ENCODE assay signal across 8 cellular contexts in the genomic region with DNA sequence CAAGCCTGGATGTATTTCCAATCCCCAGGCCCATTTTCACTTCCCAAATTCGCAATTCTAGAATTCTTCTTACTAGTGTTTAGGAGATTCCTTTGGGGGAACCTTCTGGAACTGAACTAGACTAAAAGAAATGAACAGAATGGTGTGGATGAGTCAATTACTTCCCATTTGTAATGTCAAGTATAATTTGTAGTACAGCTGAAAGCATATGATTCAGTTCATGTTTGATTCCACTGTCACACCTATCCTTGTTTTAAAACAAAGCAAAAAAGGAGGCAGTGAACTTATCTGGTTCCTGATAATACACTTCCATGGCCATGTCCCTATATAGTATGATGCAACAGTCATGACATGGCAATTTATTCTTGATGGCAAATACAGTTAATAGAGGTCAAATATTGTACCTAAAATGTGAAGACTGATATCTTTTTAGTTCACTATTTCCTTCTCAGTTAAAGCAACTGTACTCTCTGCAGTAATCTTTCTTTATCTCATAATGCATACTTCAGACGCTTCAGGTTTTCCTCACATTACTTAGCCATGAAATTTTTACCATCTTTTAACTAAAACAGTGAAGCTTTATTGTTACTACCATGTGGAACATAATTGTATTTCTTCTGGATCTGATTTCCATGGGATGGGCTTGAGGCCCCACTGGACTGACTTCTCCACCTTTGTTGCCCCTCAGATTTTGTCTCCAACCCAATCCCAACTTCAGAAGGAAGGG. TPM values are rescaled to one million over a fixed set of nuclear protein-coding genes. Genes with fewer than 3 reads are reported as not detected.
DNase-seq lines count a peak whose midpoint lies in the region; ATAC-seq, FAIRE-seq and TF ChIP-seq lines count a peak whose summit lies in the region.

No MANE protein-coding gene starts in this region.

- no peak for TF ChIP-seq EP300 in GM12878 (IDR thresholded peaks at IDR 0.05; ENCODE audit: borderline replicate concordance in 1 of 2, control insufficient read depth in 1 of 2, low read depth in 2 of 2, low read length in 2 of 2)

- peaks cover 2 to 15% of the 10 kb centered on the region in 2 experiments; a peak in 3 of 4 replicates for H3K36me3 ChIP-seq in GM12878 (ENCODE audit: control insufficient read depth in 2 of 2, insufficient read depth in 2 of 2, low read length in 1 of 2)

- FAIRE-seq in GM12878 (lab: Jason Lieb, UNC): no peak

- peaks cover 54% of the 10 kb centered on the region for H3K4me1 Mint-ChIP-seq in mesothelial cell of epicardium

- intact Hi-C loops in GM12878 (cut with micrococcal nuclease; ENCODE audit: unreplicated experiment): no loop called here

- H3K27ac Mint-ChIP-seq in mesothelial cell of epicardium: peak overlapping the region; percentile 90

- H3K9me3 Mint-ChIP-seq in mesothelial cell of epicardium: no peaks in the 10 kb centered on the region

- no peaks in the 10 kb centered on the region for H3K9me3 ChIP-seq in GM12878 (replicated peaks; ENCODE audit: control insufficient read depth, insufficient read depth, low read length)

- WGBS in GM12878 (ENCODE audit: insufficient coverage, insufficient replicate concordance, low lambda C conversion rate, missing lambda C conversion rate): 48% methylated on average over 2 of the region's 2 CpGs

- peak; percentile 8 for DNase-seq in A172 (ENCODE audit: low spot score)
- DNase-seq in HFF-Myc (ENCODE audit: extremely low read depth, low read depth): no peak
- DNase-seq in GM12878 (ENCODE audit: low read depth, low spot score): no peak
- no peak for DNase-seq in mesothelial cell of epicardium (ENCODE audit: low spot score in 2 of 2, unreplicated experiment in 2 of 2)
- DNase-seq in KG1 (lab: John Stamatoyannopoulos, UW): no peak
- DNase-seq in NCI-H128 (lab: John Stamatoyannopoulos, UW; ENCODE audit: unreplicated experiment): no peak

- in situ Hi-C loops in GM12878 (cut with MboI): loop anchor here (10.0 kb wide), 1 partner anchor 628 kb away; a partner anchor contains a TSS

- POLR2A ChIA-PET in GM12878 (lab: Charles Lee): interaction anchor here (1.0 to 5.1 kb wide), 7 partner anchors 13 to 73 kb away, joined by 3 to 49 read pairs (median 3); a partner anchor contains a TSS

- SMC1A ChIA-PET in GM12878 (lab: Charles Lee; ENCODE audit: uncharacterized antibody, unreplicated experiment): interaction anchor here (0.6 to 6.7 kb wide), 9 partner anchors 12 to 102 kb away, joined by 3 to 37 read pairs (median 11); a partner anchor contains a TSS

- H3K4me3 Mint-ChIP-seq in mesothelial cell of epicardium: peak overlapping the region; percentile 93

- no peak overlapping the region for H3K9ac ChIP-seq in GM12878 (ENCODE audit: control insufficient read depth, insufficient read depth, low read length)

- no peaks in the 10 kb centered on the region for H3K27me3 ChIP-seq in GM12878 (replicated peaks in 1 of 2; ENCODE audit: control insufficient read depth in 2 of 2, insufficient read depth in 2 of 2, low read length in 1 of 2)

- CTCF ChIA-PET in GM12878 (lab: Yijun Ruan, JAX): interaction anchor here (0.6 to 5.6 kb wide), 17 partner anchors 8 to 215 kb away, joined by 3 to 69 read pairs (median 4); a partner anchor contains a TSS

- no peak overlapping the region for H3K27ac ChIP-seq in GM12878 (ENCODE audit: control insufficient read depth, insufficient read depth)

- no peak for TF ChIP-seq POLR2A in GM12878 (IDR thresholded peaks at IDR 0.05; ENCODE audit: low read depth, low read length)

- no peak overlapping the region for H2AFZ ChIP-seq in GM12878 (ENCODE audit: control insufficient read depth, low read depth, low read length)

- H3K4me3 ChIP-seq in HFF-Myc (replicated peaks; ENCODE audit: low read depth, low read length) (peak overlapping the region; percentile 95), GM12878 (0 out of 2 replicates have a peak overlapping the region, but pooled peaks have one; percentile 98)

- H3K4me1 ChIP-seq in GM12878 (ENCODE audit: control insufficient read depth, insufficient read depth, low read length): no peaks in the 10 kb centered on the region; the same call in 1 of the 2 replicates

- TF ChIP-seq CTCF in HFF-Myc (IDR thresholded peaks at IDR 0.05; ENCODE audit: low read depth, low read length, missing control alignments): no peak
- no peak for TF ChIP-seq CTCF in GM12878 (IDR thresholded peaks at IDR 0.05 in 2 of 3, conservative IDR thresholded peaks at IDR 0.05 in 1 of 3; ENCODE audit: control insufficient read depth in 2 of 3, extremely low read depth in 1 of 3, insufficient read depth in 1 of 3, low read depth in 3 of 3, low read length in 3 of 3)
- no peak for TF ChIP-seq CTCF in mesothelial cell of epicardium (IDR thresholded peaks at IDR 0.05; ENCODE audit: unreplicated experiment)

- H4K20me1 ChIP-seq in GM12878 (ENCODE audit: control insufficient read depth, insufficient read depth): no peaks in the 10 kb centered on the region

- no peak for TF ChIP-seq RAD21 in GM12878 (IDR thresholded peaks at IDR 0.05; ENCODE audit: insufficient read depth, low read depth, low read length)

- peaks cover 6% of the 10 kb centered on the region for H3K79me2 ChIP-seq in GM12878 (ENCODE audit: control insufficient read depth, insufficient read depth, low read length)

- H3K36me3 Mint-ChIP-seq in mesothelial cell of epicardium: peaks cover 12% of the 10 kb centered on the region

- TSS peak; percentile 41 for BruUV-seq in GM12878 (replicated peaks; lab: Mats Ljungman, UMichigan)

- no peak for ATAC-seq in GM12878
- ATAC-seq in GM19324 (IDR thresholded peaks at IDR 0.05; ENCODE audit: low FRiP score, unreplicated experiment): no peak
- no peak for ATAC-seq in GM18868 (IDR thresholded peaks at IDR 0.05; ENCODE audit: unreplicated experiment)

- peak overlapping the region; percentile 67 for H3K4me2 ChIP-seq in GM12878 (ENCODE audit: control insufficient read depth, insufficient read depth)

- RAD21 ChIA-PET in GM12878 (lab: Charles Lee; ENCODE audit: unreplicated experiment): interaction anchor here (0.9 to 6.5 kb wide), 6 partner anchors 9 to 82 kb away, joined by 3 to 43 read pairs (median 16); a partner anchor contains a TSS

- no peaks in the 10 kb centered on the region for H3K27me3 Mint-ChIP-seq in mesothelial cell of epicardium (ENCODE audit: low read depth)

TF ChIP-seq in GM12878, 131 proteins besides CTCF, POLR2A, EP300 and RAD21:
- TF ChIP-seq TCF12 (IDR thresholded peaks at IDR 0.05; ENCODE audit: low read depth, low read length) (no peak), SPI1 (IDR thresholded peaks at IDR 0.05; ENCODE audit: borderline replicate concordance, insufficient read depth, low read depth, low read length) (no peak), ATF7 (IDR thresholded peaks at IDR 0.05; ENCODE audit: low read depth) (no peak)

RNA-seq across cellular contexts. Expression of a gene that starts 1.9 kb away (rescaled TPM):
- total RNA-seq in A172 (2014; rRNA removed; shearing (Covaris generic)): 162 and 172 TPM in 2 replicates
- total RNA-seq in GM12878 (2013; cell fraction: nucleolus; rRNA removed): 79.4 and 80.2 TPM in 2 replicates
- total RNA-seq in GM12878 (2014; rRNA removed) (39.0 and 51.9 TPM in 2 replicates), GM12878 (2014; rRNA removed; fragmentation: Illumina TruSeq; extraction: Trizol) (57.1 and 58.1 TPM in 2 replicates), GM12878 (2021) (45.4 and 46.4 TPM in 2 replicates), mesothelial cell of epicardium (82.9 to 89.3 TPM (median 87.7 TPM) in 3 replicates)
- 16.3 TPM for polyA plus RNA-seq in GM12878 (2011; ENCODE audit: low read depth)
- polyA plus RNA-seq in GM12878 (2011; rRNA removed) (114 and 164 TPM in 2 replicates), GM12878 (2014; fragmentation: Illumina TruSeq; extraction: Trizol) (54.4 and 72.1 TPM in 2 replicates), GM12878 (2014; fragmentation: Nextera tagmentation; extraction: Ambion mirVana) (10 to 100 TPM; 56.0 to 67.7 TPM), GM12878 (2014; rRNA removed) (35.8 and 46.9 TPM in 2 replicates), GM12878 (2016; fragmentation: Nextera tagmentation; extraction: Ambion mirVana) (10 to 100 TPM; 48.9 to 55.6 TPM)
- polyA plus RNA-seq in GM12878 (2011; cell fraction: cytosol; rRNA removed): 45.2 and 53.2 TPM in 2 replicates
- polyA plus RNA-seq in GM12878 (2011; cell fraction: nucleus; rRNA removed): 70.4 and 77.8 TPM in 2 replicates
- 17.2 and 27.7 TPM in 2 replicates for polyA plus RNA-seq in GM12878 (2012)
- polyA minus RNA-seq in GM12878 (2011; rRNA and poly(A)+ RNA removed): 67.4 and 80.6 TPM in 2 replicates
- 23.7 and 25.6 TPM in 2 replicates for polyA minus RNA-seq in GM12878 (2011; cell fraction: cytosol; rRNA and poly(A)+ RNA removed)
- 41.2 and 65.1 TPM in 2 replicates for polyA minus RNA-seq in GM12878 (2011; cell fraction: nucleus; rRNA and poly(A)+ RNA removed)

RNA-seq across cellular contexts. Expression of a gene that starts 13.1 kb away (rescaled TPM):
- total RNA-seq in A172 (2014; rRNA removed; shearing (Covaris generic)): 25.6 and 29.2 TPM in 2 replicates
- total RNA-seq in GM12878 (2013; cell fraction: nucleolus; rRNA removed): 180 and 182 TPM in 2 replicates
- total RNA-seq in GM12878 (2014; rRNA removed): 26.8 and 31.3 TPM in 2 replicates
- total RNA-seq in GM12878 (2014; rRNA removed; fragmentation: Illumina TruSeq; extraction: Trizol): 28.4 and 29.9 TPM in 2 replicates
- 21.1 and 21.2 TPM in 2 replicates for total RNA-seq in GM12878 (2021)
- 7.8 TPM for polyA plus RNA-seq in GM12878 (2011; ENCODE audit: low read depth)
- polyA plus RNA-seq in GM12878 (2011; rRNA removed): 41.7 and 57.9 TPM in 2 replicates
- 18.5 and 21.3 TPM in 2 replicates for polyA plus RNA-seq in GM12878 (2011; cell fraction: cytosol; rRNA removed)
- polyA plus RNA-seq in GM12878 (2011; cell fraction: nucleus; rRNA removed): 52.2 and 58.8 TPM in 2 replicates
- polyA plus RNA-seq in GM12878 (2012): 9.9 and 11.6 TPM in 2 replicates
- polyA plus RNA-seq in GM12878 (2014; fragmentation: Illumina TruSeq; extraction: Trizol): 24.5 and 31.0 TPM in 2 replicates
- polyA plus RNA-seq in GM12878 (2014; fragmentation: Nextera tagmentation; extraction: Ambion mirVana): 1 to 10 TPM; 5.2 to 5.5 TPM
- 15.6 and 18.0 TPM in 2 replicates for polyA plus RNA-seq in GM12878 (2014; rRNA removed)
- 1 to 10 TPM; 9.6 to 9.9 TPM for polyA plus RNA-seq in GM12878 (2016; fragmentation: Nextera tagmentation; extraction: Ambion mirVana)
- polyA minus RNA-seq in GM12878 (2011; rRNA and poly(A)+ RNA removed): 89.7 and 93.4 TPM in 2 replicates
- polyA minus RNA-seq in GM12878 (2011; cell fraction: cytosol; rRNA and poly(A)+ RNA removed): 21.1 and 26.6 TPM in 2 replicates
- polyA minus RNA-seq in GM12878 (2011; cell fraction: nucleus; rRNA and poly(A)+ RNA removed): 90.8 and 125 TPM in 2 replicates
- total RNA-seq in mesothelial cell of epicardium: 41.4 to 46.7 TPM (median 46.4 TPM) in 3 replicates
